In the genomic region with DNA sequence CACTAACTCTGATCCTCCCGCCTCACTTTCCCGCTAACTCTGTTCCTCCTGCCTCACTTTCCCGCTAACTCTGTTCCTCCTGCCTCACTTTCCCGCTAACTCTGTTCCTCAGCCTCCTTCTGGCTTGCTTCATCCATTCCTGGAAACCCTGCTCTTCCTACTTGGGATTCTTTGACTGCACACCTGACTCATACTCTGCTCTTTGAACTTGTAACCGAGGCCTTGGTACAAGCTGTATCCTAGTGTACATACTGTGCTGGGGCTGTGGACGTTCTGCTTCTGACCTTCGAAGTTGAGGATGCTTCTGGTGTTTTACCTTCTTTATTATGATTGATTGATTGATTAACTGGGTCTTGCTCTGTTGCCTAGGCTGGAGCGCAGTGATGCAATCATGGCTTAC, we compare ENCODE assay signal across 25 cellular contexts.
"Had no signal": no experiment of that assay in that cellular context is flagged by ENCODE, and none has a peak within 500 bp of the region (broad histone marks: within the 10 kb centered on the region; RNA-seq: fewer than 3 reads in every experiment).

No MANE protein-coding gene starts in this region.

- H2AFZ ChIP-seq: neural progenitor cell, parathyroid adenoma had no signal

- H3K4me1 ChIP-seq: neural progenitor cell, psoas muscle, stomach, tibial nerve, upper lobe of left lung, vagina had no signal

- H3K4me2 ChIP-seq: neural progenitor cell had no signal

- ATAC-seq: natural killer cell; psoas muscle; right cardiac atrium; sciatic nerve; stimulated activated effector memory CD8-positive, alpha-beta T cell treated with anti-CD3 and anti-CD28 coated beads, Interleukin-12 subunit alpha, Interleukin-12 subunit beta, amount 100 ng/mL, for 72 hours; stimulated activated naive B cell treated with anti-CD40 and anti-IgM and Interleukin-4, amounts not matched to agents 10 μg/mL and 1 μg/mL and 100 μg/mL, for 72 hours had no signal

- H3K79me2 ChIP-seq: parathyroid adenoma had no signal

- H3K36me3 ChIP-seq: neural progenitor cell, ovary, stomach, thoracic aorta, thyroid gland, tibial nerve, upper lobe of left lung, vagina had no signal

- FAIRE-seq: urothelium cell line had no signal

- H3K27me3 ChIP-seq: neural progenitor cell, ovary, stomach, thyroid gland, tibial nerve, upper lobe of left lung, vagina had no signal

- H3K9ac ChIP-seq: neural progenitor cell, parathyroid adenoma had no signal

- H3K27ac ChIP-seq: neural progenitor cell, ovary, parathyroid adenoma, psoas muscle, skin epidermis, stomach, thoracic aorta, thyroid gland, tibial nerve, upper lobe of left lung, vagina had no signal

- DNase-seq: natural killer cell; occipital lobe; ovary; posterior cingulate gyrus; psoas muscle; right cardiac atrium; stimulated activated CD4-positive, alpha-beta T cell treated with anti-CD3 and anti-CD28 coated beads, Interleukin-15, amount 100 ng/mL, for 24 hours; stimulated activated CD4-positive, alpha-beta T cell treated with anti-CD3 and anti-CD28 coated beads, Interleukin-2, amount 100 ng/mL, for 24 hours; stimulated activated CD4-positive, alpha-beta T cell treated with anti-CD3 and anti-CD28 coated beads, Interleukin-2, amount 100 ng/mL, for 48 hours; stimulated activated CD4-positive, alpha-beta T cell treated with anti-CD3 and anti-CD28 coated beads, Interleukin-4, amount 100 ng/mL, for 24 hours; stimulated activated naive B cell treated with anti-CD40 and anti-IgM and Interleukin-4, amounts not matched to agents 10 μg/mL and 1 μg/mL and 100 μg/mL, for 72 hours; stimulated activated naive CD4-positive, alpha-beta T cell treated with Interleukin-2 at 50 U/mL for 16 hours; stomach; thyroid gland; trophoblast cell; upper lobe of left lung had no signal

- H3K4me3 ChIP-seq: neural progenitor cell, ovary, psoas muscle, skin epidermis, stomach, thoracic aorta, thyroid gland, tibial nerve, upper lobe of left lung, vagina had no signal

- H3K9me3 ChIP-seq: ovary, psoas muscle, stomach, thoracic aorta, thyroid gland, tibial nerve, upper lobe of left lung, vagina had no signal
